1 cellular context compared by ENCODE assay signal in genomic region chr6:41648070-41648585, GRCh38.
TF ChIP-seq lines count a peak whose summit lies in the region.

No MANE protein-coding gene starts in this region.

TF ChIP-seq in IMR-90, 13 proteins besides CTCF, POLR2A, EP300 and RAD21 (continued from another document):
- TF ChIP-seq FOS (IDR thresholded peaks at IDR 0.05; ENCODE audit: low read depth, low read length) (no peak), MAZ (IDR thresholded peaks at IDR 0.05; ENCODE audit: borderline replicate concordance, low read depth, low read length) (no peak), NFE2L2 (IDR thresholded peaks at IDR 0.05; ENCODE audit: low read depth, low read length) (no peak), MXI1 (IDR thresholded peaks at IDR 0.05; ENCODE audit: borderline replicate concordance, low read depth, low read length) (no peak), SMC3 (IDR thresholded peaks at IDR 0.05; ENCODE audit: low read depth, low read length) (no peak), CEBPB (IDR thresholded peaks at IDR 0.05; ENCODE audit: low read depth, low read length) (no peak), USF2 (IDR thresholded peaks at IDR 0.05; ENCODE audit: low read depth, low read length) (no peak), RFX5 (IDR thresholded peaks at IDR 0.05; ENCODE audit: low read depth, low read length) (no peak), ELK1 (IDR thresholded peaks at IDR 0.05; ENCODE audit: borderline replicate concordance, low read depth, low read length) (no peak), MAFK (IDR thresholded peaks at IDR 0.05; ENCODE audit: low read depth, low read length) (no peak)
